In the genomic region with DNA sequence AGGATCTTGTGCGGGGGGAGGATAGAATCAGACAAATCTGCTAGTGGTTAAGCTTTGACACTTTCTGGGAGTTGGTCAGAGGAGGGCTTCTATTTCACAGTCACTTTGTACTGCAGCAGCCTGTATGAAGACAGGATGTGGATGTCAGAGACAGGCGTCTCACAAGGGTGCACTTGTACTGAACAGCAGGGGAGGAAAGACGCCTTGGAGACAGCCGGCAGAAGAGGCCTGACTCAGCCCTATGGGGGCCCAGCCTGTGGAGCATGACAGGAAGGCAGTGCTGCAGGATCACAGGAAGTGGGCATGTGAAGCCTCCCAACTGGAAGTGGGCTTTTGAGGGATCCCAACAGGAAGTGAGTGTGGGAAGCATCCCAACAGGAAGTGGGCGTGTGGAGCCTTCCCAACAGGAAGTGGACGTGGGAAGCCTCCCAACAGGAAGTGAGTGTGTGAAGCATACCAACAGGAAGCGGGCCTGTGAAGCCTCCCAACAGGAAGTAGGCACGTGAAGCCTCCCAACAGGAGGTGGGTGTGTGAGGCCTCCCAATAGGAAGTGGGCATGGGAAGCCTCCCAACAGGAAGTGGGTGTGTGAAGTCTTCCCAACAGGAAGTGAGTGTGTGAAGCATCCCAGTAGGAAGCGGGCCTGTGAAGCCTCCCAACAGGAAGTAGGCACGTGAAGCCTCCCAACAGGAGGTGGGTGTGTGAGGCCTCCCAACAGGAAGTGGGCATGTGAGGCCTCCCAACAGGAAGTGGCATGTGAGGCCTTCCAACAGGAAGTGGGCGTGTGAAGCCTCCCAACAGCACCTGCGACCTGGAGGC, we compare ENCODE assay signal across 8 cellular contexts.
DNase-seq lines count a peak whose midpoint lies in the region; ATAC-seq and TF ChIP-seq lines count a peak whose summit lies in the region.

No MANE protein-coding gene starts in this region.

- H3K9me3 ChIP-seq in prostate gland: no peaks in the 10 kb centered on the region

- TF ChIP-seq CTCF in prostate gland (IDR thresholded peaks at IDR 0.05): no peak

- H3K9me3 Mint-ChIP-seq in activated CD4-positive, alpha-beta T cell treated with anti-CD3 and anti-CD28 coated beads, Interleukin-2, amount 10 ng/mL, durations not matched to agents 24 days and 14 days: peaks cover 13% of the 10 kb centered on the region

- no peaks in the 10 kb centered on the region for H3K4me1 ChIP-seq in prostate gland (replicated peaks)

- no peak overlapping the region for H3K4me3 ChIP-seq in prostate gland

- ATAC-seq in HG03139 (IDR thresholded peaks at IDR 0.05; ENCODE audit: unreplicated experiment): peak; percentile 73
- ATAC-seq in GM18520 (IDR thresholded peaks at IDR 0.05; ENCODE audit: unreplicated experiment): no peak
- ATAC-seq in GM21737 (IDR thresholded peaks at IDR 0.05; ENCODE audit: unreplicated experiment): no peak

- H3K4me1 Mint-ChIP-seq in activated CD4-positive, alpha-beta T cell treated with anti-CD3 and anti-CD28 coated beads, Interleukin-2, amount 10 ng/mL, durations not matched to agents 24 days and 14 days: peaks cover 11% of the 10 kb centered on the region

- H3K36me3 Mint-ChIP-seq in activated CD4-positive, alpha-beta T cell treated with anti-CD3 and anti-CD28 coated beads, Interleukin-2, amount 10 ng/mL, durations not matched to agents 24 days and 14 days (ENCODE audit: low read depth): peaks cover 3% of the 10 kb centered on the region

- peak overlapping the region; percentile 27 for H3K4me3 Mint-ChIP-seq in activated CD4-positive, alpha-beta T cell treated with anti-CD3 and anti-CD28 coated beads, Interleukin-2, amount 10 ng/mL, durations not matched to agents 24 days and 14 days

- no peaks in the 10 kb centered on the region for H3K27me3 ChIP-seq in prostate gland (replicated peaks; ENCODE audit: insufficient read depth)

- peak overlapping the region; percentile 83 for H3K27ac Mint-ChIP-seq in activated CD4-positive, alpha-beta T cell treated with anti-CD3 and anti-CD28 coated beads, Interleukin-2, amount 10 ng/mL, durations not matched to agents 24 days and 14 days

- TF ChIP-seq POLR2A in prostate gland (IDR thresholded peaks at IDR 0.05): no peak

- H3K27me3 Mint-ChIP-seq in activated CD4-positive, alpha-beta T cell treated with anti-CD3 and anti-CD28 coated beads, Interleukin-2, amount 10 ng/mL, durations not matched to agents 24 days and 14 days: no peaks in the 10 kb centered on the region

- no peak overlapping the region for H3K27ac ChIP-seq in prostate gland

- intact Hi-C loops in activated CD4-positive, alpha-beta T cell treated with anti-CD3 and anti-CD28 coated beads, Interleukin-2, amount 10 ng/mL, durations not matched to agents 24 days and 14 days (cut with micrococcal nuclease): no loop called here
- intact Hi-C loops in prostate gland (cut with DNase I): no loop called here

- peak; percentile 71 for DNase-seq in activated CD4-positive, alpha-beta T cell treated with anti-CD3 and anti-CD28 coated beads, Interleukin-2, amount 10 ng/mL, durations not matched to agents 24 days and 14 days
- DNase-seq in foreskin melanocyte (peak; percentile 3), mucosa of gallbladder (ENCODE audit: low spot score) (no peak), prostate gland (ENCODE audit: low spot score) (no peak)
- peak; percentile 44 for DNase-seq in stimulated activated CD8-positive, alpha-beta memory T cell treated with anti-CD3 and anti-CD28 coated beads, Interleukin-4, amount 100 ng/mL, for 48 hours

- 81% methylated on average over 12 of the region's 12 CpGs for WGBS in prostate gland

- no peaks in the 10 kb centered on the region for H3K36me3 ChIP-seq in prostate gland

Comparison
In these comparisons a context has a peak if more than half of its experiments do, and no peak if none do; other contexts are left out.
1. DNase-seq: peak in activated CD4-positive, alpha-beta T cell treated with anti-CD3 and anti-CD28 coated beads, Interleukin-2, amount 10 ng/mL, durations not matched to agents 24 days and 14 days (single experiment), foreskin melanocyte (single experiment) and stimulated activated CD8-positive, alpha-beta memory T cell treated with anti-CD3 and anti-CD28 coated beads, Interleukin-4, amount 100 ng/mL, for 48 hours (single experiment); none in mucosa of gallbladder (single experiment) and prostate gland (single experiment).